ENCODE assay signal across 10 cellular contexts in the genomic region with DNA sequence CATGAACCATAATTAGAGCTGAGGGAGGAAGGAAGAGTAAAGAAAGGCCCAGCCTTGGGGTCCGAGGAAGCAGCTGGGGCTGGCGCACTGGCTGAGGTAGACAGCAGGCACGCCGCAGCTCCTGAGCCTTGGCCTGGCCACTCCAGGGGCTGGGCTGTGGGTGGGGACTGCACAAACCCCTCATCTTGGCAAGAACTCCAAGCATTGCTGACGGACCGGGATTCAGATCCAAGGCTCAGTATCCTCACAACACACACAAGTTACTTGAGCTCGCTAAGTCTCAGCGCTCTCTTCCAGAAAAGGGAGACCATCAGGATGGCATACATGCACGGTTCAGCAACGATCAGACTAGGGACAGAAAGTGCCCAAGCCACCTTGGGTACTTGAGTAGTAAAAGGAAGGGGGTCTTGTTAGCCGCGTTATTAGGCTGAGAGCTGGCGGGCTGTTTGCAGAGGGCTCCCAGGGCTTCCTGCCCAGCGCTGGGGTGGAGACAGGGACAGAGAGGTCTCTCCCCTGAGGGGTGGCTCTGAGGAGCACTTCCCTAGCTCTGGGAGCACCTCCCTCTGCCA. TPM values are rescaled to one million over a fixed set of nuclear protein-coding genes. Genes with fewer than 3 reads are reported as not detected.
DNase-seq lines count a peak whose midpoint lies in the region; ATAC-seq, FAIRE-seq and TF ChIP-seq lines count a peak whose summit lies in the region.
"Had no signal": no experiment of that assay in that cellular context is flagged by ENCODE, and none has a peak within 500 bp of the region (broad histone marks: within the 10 kb centered on the region; RNA-seq: fewer than 3 reads in every experiment).

No MANE protein-coding gene starts in this region.

- WGBS in A549 (ENCODE audit: missing lambda C conversion rate) = 72% methylated on average over 14 of the region's 14 CpGs
- 49 to 77% (median 57%) methylated on average over 14 of the region's 14 CpGs for WGBS in heart left ventricle, 4 donors

- TF ChIP-seq EP300 in A549 (IDR thresholded peaks at IDR 0.05) = no peak

- H3K4me3 ChIP-seq in A549 (no peak overlapping the region), Peyer's patch (no peak overlapping the region), heart left ventricle (peak overlapping the region in 6 of 12 donors; percentile 6 to 36 (median 32))

- intact Hi-C loops in heart left ventricle (cut with DNase I) = loop anchor here in 5 of 10 donors (5.0 to 10.0 kb wide), 6 partner anchors 75 to 293 kb away; no protein-coding TSS in a partner anchor

- peak overlapping the region; percentile 86 for H3K4me2 ChIP-seq in A549

- CTCF ChIA-PET in A549 (lab: Yijun Ruan, JAX) = interaction anchor here (0.8 to 2.4 kb wide), 7 partner anchors 13 to 242 kb away, joined by 3 to 7 read pairs (median 3); no protein-coding TSS in a partner anchor

- H3K27me3 Mint-ChIP-seq in progenitor cell of endocrine pancreas = no peaks in the 10 kb centered on the region
- peaks cover 10% of the 10 kb centered on the region for H3K27me3 Mint-ChIP-seq in endothelial cell (ENCODE audit: unreplicated experiment)

- H3K4me1 Mint-ChIP-seq in progenitor cell of endocrine pancreas (ENCODE audit: low read depth) = peaks cover 76% of the 10 kb centered on the region
- peaks cover 34% of the 10 kb centered on the region for H3K4me1 Mint-ChIP-seq in endothelial cell (ENCODE audit: unreplicated experiment)

- H3K36me3 Mint-ChIP-seq in progenitor cell of endocrine pancreas (ENCODE audit: insufficient read depth) = peaks cover 7% of the 10 kb centered on the region
- H3K36me3 Mint-ChIP-seq in endothelial cell (ENCODE audit: low read depth, unreplicated experiment) = no peaks in the 10 kb centered on the region

- POLR2A ChIA-PET in A549 (lab: Yijun Ruan, JAX) = interaction anchor here (0.7 to 7.4 kb wide), 11 partner anchors 12 to 242 kb away, joined by 3 to 62 read pairs (median 6); no protein-coding TSS in a partner anchor

- H3K36me3 ChIP-seq in Peyer's patch = no peaks in the 10 kb centered on the region
- H3K36me3 ChIP-seq in heart left ventricle = no peaks in the 10 kb centered on the region

- H3K9me3 ChIP-seq in A549 (no peaks in the 10 kb centered on the region), Peyer's patch (no peaks in the 10 kb centered on the region), heart left ventricle (no peaks in the 10 kb centered on the region)

- TF ChIP-seq CTCF in A549 (IDR thresholded peaks at IDR 0.05) = no peak
- TF ChIP-seq CTCF in Peyer's patch (IDR thresholded peaks at IDR 0.05) = no peak
- no peak for TF ChIP-seq CTCF in heart left ventricle (IDR thresholded peaks at IDR 0.05)
- TF ChIP-seq CTCF in progenitor cell of endocrine pancreas (IDR thresholded peaks at IDR 0.05; ENCODE audit: unreplicated experiment) = no peak
- TF ChIP-seq CTCF in endothelial cell (IDR thresholded peaks at IDR 0.05; ENCODE audit: unreplicated experiment) = no peak

- ATAC-seq in A549 (no peak), heart left ventricle (peak in 3 of 4 donors; percentile 25 to 62 (median 27))

- H3K27ac Mint-ChIP-seq in progenitor cell of endocrine pancreas (peak overlapping the region; percentile 97), endothelial cell (ENCODE audit: unreplicated experiment) (no peak overlapping the region)

- no peaks in the 10 kb centered on the region for H3K27me3 ChIP-seq in Peyer's patch
- H3K27me3 ChIP-seq in heart left ventricle = no peaks in the 10 kb centered on the region

- H3K4me3 Mint-ChIP-seq in progenitor cell of endocrine pancreas (ENCODE audit: low read depth) (peak overlapping the region; percentile 42), endothelial cell (ENCODE audit: unreplicated experiment) (no peak overlapping the region)

- TF ChIP-seq RAD21 in A549 (conservative IDR thresholded peaks at IDR 0.05 in 1 of 2, IDR thresholded peaks at IDR 0.05 in 1 of 2) = no peak

- H3K4me1 ChIP-seq in A549 (peaks cover 78% of the 10 kb centered on the region), Peyer's patch (peaks cover 7 to 81% (median 24%) of the 10 kb centered on the region in 4 donors), heart left ventricle (peaks cover 3 to 86% (median 60%) of the 10 kb centered on the region in 12 donors)

- no peak for FAIRE-seq in A549 (lab: Jason Lieb, UNC)

- H3K9me3 Mint-ChIP-seq in progenitor cell of endocrine pancreas (ENCODE audit: low read depth) = no peaks in the 10 kb centered on the region
- H3K9me3 Mint-ChIP-seq in endothelial cell (ENCODE audit: unreplicated experiment) = no peaks in the 10 kb centered on the region

- H3K27ac ChIP-seq in A549 = peak overlapping the region; percentile 99 to 100
- peak overlapping the region; percentile 58 to 77 (median 72) for H3K27ac ChIP-seq in Peyer's patch
- H3K27ac ChIP-seq in heart left ventricle = peak overlapping the region; percentile 12 to 93 (median 76)

- DNase-seq in A549 (ENCODE audit: low read depth in 1 of 2, low spot score in 1 of 2) (no peak), Peyer's patch (no peak), heart left ventricle (peak; percentile 56 to 81 (median 64)), progenitor cell of endocrine pancreas (ENCODE audit: low spot score, unreplicated experiment) (no peak), DMS153 treated with DMSO at 0.1 percent for 48 hours (lab: John Stamatoyannopoulos, UW; ENCODE audit: unreplicated experiment) (no peak), GM19238 (ENCODE audit: insufficient read length, low spot score) (no peak), endothelial cell (ENCODE audit: low spot score) (no peak), cerebellar cortex (ENCODE audit: low spot score) (no peak)
- DNase-seq: NCI-H1930, SW 1271 had no signal

- TF ChIP-seq POLR2A in A549 (IDR thresholded peaks at IDR 0.05; ENCODE audit: low read length) (no peak), Peyer's patch (IDR thresholded peaks at IDR 0.05) (no peak), heart left ventricle (IDR thresholded peaks at IDR 0.05) (no peak)

TF ChIP-seq in A549, 52 proteins besides CTCF, POLR2A, EP300 and RAD21:
- no peak for TF ChIP-seq NFE2L2 (conservative IDR thresholded peaks at IDR 0.05; ENCODE audit: low read length)
- peak; percentile 65; the same call in 1 of the 2 replicates for TF ChIP-seq FOSB (CRISPR knock-in tag; IDR thresholded peaks at IDR 0.05)
- TF ChIP-seq HOXB13 (CRISPR knock-in tag; IDR thresholded peaks at IDR 0.05; ENCODE audit: low read depth) = peak; percentile 50; the same call in 1 of the 2 replicates
- 0 out of 2 replicates have a peak, but pooled peaks have one; percentile 31 for TF ChIP-seq HDAC2 (IDR thresholded peaks at IDR 0.05)
- TF ChIP-seq TFCP2L1 (CRISPR knock-in tag; IDR thresholded peaks at IDR 0.05) = peak; percentile 30; the same call in 1 of the 2 replicates
- 0 out of 2 replicates have a peak, but pooled peaks have one; percentile 81 for TF ChIP-seq POLR2AphosphoS2 (conservative IDR thresholded peaks at IDR 0.05; ENCODE audit: low read length)
- TF ChIP-seq HEYL (CRISPR knock-in tag; IDR thresholded peaks at IDR 0.05) = no peak

RNA-seq across cellular contexts. Expression of gene TNS3, which starts 4.5 kb away (rescaled TPM):
- polyA plus RNA-seq in A549 (2011; rRNA removed) = 134 and 137 TPM in 2 replicates
- 80.9 and 113 TPM in 2 replicates for polyA plus RNA-seq in A549 (2012; cell fraction: cytosol; rRNA removed)
- 217 and 283 TPM in 2 replicates for polyA plus RNA-seq in A549 (2012; cell fraction: nucleus; rRNA removed)
- 107 to 122 TPM (median 107 TPM) in 3 replicates for polyA plus RNA-seq in A549 (2017; fragmentation: RNase III; extraction: RNeasy Plus Mini Kit Qiagen cat#74134 plus additional on column Dnase treatment)
- polyA minus RNA-seq in A549 (2011; rRNA and poly(A)+ RNA removed) = 438 and 510 TPM in 2 replicates
- total RNA-seq in Peyer's patch = 100 to 1,000 TPM in 3 of 4 donors, 10 to 100 TPM in 1; 79.5 to 157 (median 112) TPM
- 100 to 1,000 TPM in 1 of 9 donors, 10 to 100 TPM in 8; 29.6 to 116 (median 37.2) TPM for total RNA-seq in heart left ventricle
- polyA plus RNA-seq in heart left ventricle = 10 to 100 TPM; 10.1 to 12.9 TPM
- 117 and 120 TPM in 2 replicates for total RNA-seq in progenitor cell of endocrine pancreas
- total RNA-seq in endothelial cell (ENCODE audit: unreplicated experiment) = 7.5 TPM

Comparison
In these comparisons a context has a peak if more than half of its experiments do, and no peak if none do; other contexts are left out.
1. ATAC-seq: peak in heart left ventricle (3 of 4); none in A549 (0 of 2).
2. DNase-seq: peak in heart left ventricle (5 of 5); none in A549 (0 of 2), Peyer's patch (0 of 3), progenitor cell of endocrine pancreas (single experiment), DMS153 treated with DMSO at 0.1 percent for 48 hours (single experiment), GM19238 (single experiment), endothelial cell (single experiment) and cerebellar cortex (single experiment).
3. Peak in every context shown above with its lines, with median percentiles within 50 percentile points of each other: H3K27ac ChIP-seq.